In the genomic region with DNA sequence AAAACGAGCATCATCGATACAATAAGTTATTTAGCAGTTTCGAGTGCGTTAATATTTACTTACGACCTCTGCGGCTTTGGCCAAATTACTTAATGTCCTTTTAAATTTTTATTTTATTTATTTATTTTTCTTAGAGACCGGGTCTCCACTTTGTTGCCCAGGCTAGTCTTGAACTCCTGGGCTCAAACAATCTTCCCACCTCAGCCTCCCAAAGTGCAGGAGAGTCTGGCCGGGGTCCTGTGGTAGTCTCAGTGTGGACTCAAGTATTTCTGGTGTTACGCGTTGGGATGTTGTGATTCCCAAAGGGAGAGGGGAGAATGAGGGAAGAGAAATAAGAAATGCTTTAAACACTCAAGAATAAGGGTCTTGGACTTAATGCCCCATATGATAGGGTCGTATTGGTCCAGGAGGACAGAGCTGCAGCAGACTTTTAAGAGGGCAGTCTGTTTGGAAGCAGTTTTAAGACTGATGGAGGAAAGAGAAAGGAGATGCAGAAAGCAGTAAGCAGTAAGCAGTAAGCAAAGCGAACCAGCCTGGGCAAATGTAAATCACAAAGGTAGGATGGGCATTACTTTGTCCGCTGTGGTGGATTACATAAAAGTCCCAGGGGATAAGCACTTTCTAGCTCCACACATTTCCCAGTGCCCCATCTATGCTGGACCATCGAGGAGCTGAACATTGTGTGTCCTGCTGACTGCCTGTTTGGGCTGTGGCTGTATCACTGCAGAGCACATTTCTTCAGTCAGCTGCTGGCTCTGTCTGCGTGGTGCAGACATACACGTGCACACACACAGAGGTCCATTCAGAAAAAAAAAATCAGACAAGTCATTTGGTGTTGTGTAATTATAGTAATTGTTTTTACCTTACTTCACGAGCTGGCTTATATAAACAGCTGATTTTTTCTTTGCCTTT, we compare ENCODE assay signal across 9 cellular contexts. TPM values are rescaled to one million over a fixed set of nuclear protein-coding genes. Genes with fewer than 3 reads are reported as not detected.
DNase-seq lines count a peak whose midpoint lies in the region; ATAC-seq and TF ChIP-seq lines count a peak whose summit lies in the region.
"Had no signal": no experiment of that assay in that cellular context is flagged by ENCODE, and none has a peak within 500 bp of the region (broad histone marks: within the 10 kb centered on the region; RNA-seq: fewer than 3 reads in every experiment).

No MANE protein-coding gene starts in this region.

- H3K36me3 Mint-ChIP-seq in endothelial cell (ENCODE audit: low read depth, unreplicated experiment), result no peaks in the 10 kb centered on the region
- H3K36me3 Mint-ChIP-seq in activated CD8-positive, alpha-beta T cell treated with anti-CD3 and anti-CD28 coated beads for 36 hours (ENCODE audit: low read depth), result no peaks in the 10 kb centered on the region

- no peak for ATAC-seq in activated CD8-positive, alpha-beta T cell treated with anti-CD3 and anti-CD28 coated beads for 36 hours
- ATAC-seq in HG03378 (IDR thresholded peaks at IDR 0.05; ENCODE audit: unreplicated experiment), result no peak

- peak overlapping the region; percentile 84 for H3K4me3 Mint-ChIP-seq in endothelial cell (ENCODE audit: unreplicated experiment)
- H3K4me3 Mint-ChIP-seq in activated CD8-positive, alpha-beta T cell treated with anti-CD3 and anti-CD28 coated beads for 36 hours, result no peak overlapping the region

- no TSS peak for BruUV-seq in A673 (replicated peaks; lab: Mats Ljungman, UMichigan)

- CTCF ChIA-PET in A673 (lab: Charles Lee), result no interaction called here
- CTCF ChIA-PET in activated CD8-positive, alpha-beta T cell treated with anti-CD3 and anti-CD28 coated beads for 36 hours (lab: Charles Lee), result interaction anchor here (0.6 to 1.1 kb wide), 2 partner anchors 15 to 62 kb away, joined by 3 to 5 read pairs; no protein-coding TSS in a partner anchor

- TF ChIP-seq CTCF in A673 (conservative IDR thresholded peaks at IDR 0.05; ENCODE audit: low read depth, low read length) (no peak), endothelial cell (IDR thresholded peaks at IDR 0.05; ENCODE audit: unreplicated experiment) (no peak)
- no peak for TF ChIP-seq CTCF in activated CD8-positive, alpha-beta T cell treated with anti-CD3 and anti-CD28 coated beads for 36 hours (IDR thresholded peaks at IDR 0.05)

- H3K4me1 Mint-ChIP-seq in endothelial cell (ENCODE audit: unreplicated experiment), result peaks cover 6% of the 10 kb centered on the region
- no peaks in the 10 kb centered on the region for H3K4me1 Mint-ChIP-seq in activated CD8-positive, alpha-beta T cell treated with anti-CD3 and anti-CD28 coated beads for 36 hours (ENCODE audit: low read depth)

- H3K36me3 ChIP-seq in A673 (ENCODE audit: insufficient read depth, low read length, poor library complexity, severe bottlenecking), result no peaks in the 10 kb centered on the region
- no peaks in the 10 kb centered on the region for H3K36me3 ChIP-seq in muscle layer of duodenum (ENCODE audit: control insufficient read depth in 1 of 2, insufficient read depth in 2 of 2, low read length in 2 of 2)

- POLR2A ChIA-PET in A673 (lab: Charles Lee; ENCODE audit: low non-redundant PET), result interaction anchor here (0.5 kb wide), 1 partner anchor 60 kb away, joined by 4 read pairs; no protein-coding TSS in a partner anchor
- POLR2A ChIA-PET in activated CD8-positive, alpha-beta T cell treated with anti-CD3 and anti-CD28 coated beads for 36 hours (lab: Charles Lee), result no interaction called here

- intact Hi-C loops in A673 (cut with micrococcal nuclease; ENCODE audit: unreplicated experiment), result no loop called here
- intact Hi-C loops in activated CD8-positive, alpha-beta T cell treated with anti-CD3 and anti-CD28 coated beads for 36 hours (cut with micrococcal nuclease), result loop anchor here (2.0 kb wide), 1 partner anchor 53 kb away; no protein-coding TSS in a partner anchor

- H3K27ac ChIP-seq in A673 (ENCODE audit: low read depth, low read length, poor library complexity, severe bottlenecking), result no peak overlapping the region
- peak overlapping the region; percentile 42 for H3K27ac ChIP-seq in muscle layer of duodenum (ENCODE audit: low read length)

- no peaks in the 10 kb centered on the region for H3K9me3 Mint-ChIP-seq in endothelial cell (ENCODE audit: unreplicated experiment)
- H3K9me3 Mint-ChIP-seq in activated CD8-positive, alpha-beta T cell treated with anti-CD3 and anti-CD28 coated beads for 36 hours, result no peaks in the 10 kb centered on the region

- no peak overlapping the region for H3K27ac Mint-ChIP-seq in endothelial cell (ENCODE audit: unreplicated experiment)
- H3K27ac Mint-ChIP-seq in activated CD8-positive, alpha-beta T cell treated with anti-CD3 and anti-CD28 coated beads for 36 hours, result no peak overlapping the region

- no peaks in the 10 kb centered on the region for H3K4me1 ChIP-seq in A673 (ENCODE audit: insufficient read depth, low read length, poor library complexity, severe bottlenecking)
- peaks cover 4 to 13% of the 10 kb centered on the region in 2 donors for H3K4me1 ChIP-seq in muscle layer of duodenum (ENCODE audit: control insufficient read depth in 1 of 2, insufficient read depth in 2 of 2, low read length in 2 of 2)

- H3K27me3 ChIP-seq in A673 (replicated peaks; ENCODE audit: insufficient read depth, low read depth, low read length, poor library complexity) (peaks cover 80% of the 10 kb centered on the region), muscle layer of duodenum (ENCODE audit: low read depth, low read length) (peaks cover 16% of the 10 kb centered on the region)

- peak overlapping the region; percentile 45 for H3K4me3 ChIP-seq in A673 (ENCODE audit: low read depth, low read length, poor library complexity, severe bottlenecking)
- H3K4me3 ChIP-seq in muscle layer of duodenum (ENCODE audit: low read depth in 1 of 2, low read length in 2 of 2), result peak overlapping the region; percentile 43 to 76

- no peaks in the 10 kb centered on the region for H3K9me3 ChIP-seq in A673 (ENCODE audit: low read depth, low read length, poor library complexity, severe bottlenecking)
- H3K9me3 ChIP-seq in muscle layer of duodenum (ENCODE audit: control insufficient read depth in 1 of 2, low read length in 2 of 2), result no peaks in the 10 kb centered on the region

- peaks cover 4% of the 10 kb centered on the region for H3K27me3 Mint-ChIP-seq in endothelial cell (ENCODE audit: unreplicated experiment)
- H3K27me3 Mint-ChIP-seq in activated CD8-positive, alpha-beta T cell treated with anti-CD3 and anti-CD28 coated beads for 36 hours, result peaks cover 32% of the 10 kb centered on the region

- DNase-seq in A673 (ENCODE audit: low spot score), result no peak
- DNase-seq in LHCN-M2 (ENCODE audit: low read depth), result peak; percentile 80
- DNase-seq in endothelial cell (ENCODE audit: low spot score), result no peak
- no peak for DNase-seq in MV-4-11 (lab: John Stamatoyannopoulos, UW)
- no peak for DNase-seq in activated CD8-positive, alpha-beta T cell treated with anti-CD3 and anti-CD28 coated beads for 36 hours
- DNase-seq in stimulated activated CD4-positive, alpha-beta T cell treated with anti-CD3 and anti-CD28 coated beads, Interleukin-1b, Interleukin-23, amount 100 ng/mL, for 48 hours, result no peak

RNA-seq across cellular contexts. Expression of gene PDLIM3, which starts 0.8 kb away (rescaled TPM):
- 0.66 TPM in 1 of 2 replicates, not detected in the other for total RNA-seq in A673 (2021)
- 783 and 1,256 TPM in 2 replicates for total RNA-seq in LHCN-M2 (2014; rRNA removed)
- polyA plus RNA-seq in LHCN-M2 (2012), result 114 TPM
- 0.67 TPM for total RNA-seq in endothelial cell (ENCODE audit: unreplicated experiment)
- total RNA-seq in activated CD8-positive, alpha-beta T cell treated with anti-CD3 and anti-CD28 coated beads for 36 hours, result not detected
- total RNA-seq: T-helper 1 cell treated with Interleukin-12 subunit alpha and Interleukin-12 subunit beta and Interleukin-4 antibody, amounts not matched to agents 30 ng/mL and 1 ng/mL, for 36 hours had no signal

Comparison
In these comparisons a context has a peak if more than half of its experiments do, and no peak if none do; other contexts are left out.
1. RNA of gene PDLIM3, which starts 0.8 kb away (total RNA-seq): 783 to 1,256 TPM in LHCN-M2; 0.67 TPM in endothelial cell (single experiment), 0.66 TPM in A673 and not detected in activated CD8-positive, alpha-beta T cell treated with anti-CD3 and anti-CD28 coated beads for 36 hours; every median in the first group is over 100 times any median in the second.